ENCODE assay signal across 8 cellular contexts in genomic region chr10:7525314-7526016, GRCh38.
A peak's percentile ranks its signal among the peaks of the same experiment; 100 is the strongest.
DNase-seq lines count a peak whose midpoint lies in the region; ATAC-seq and TF ChIP-seq lines count a peak whose summit lies in the region.

No MANE protein-coding gene starts in this region.

- peaks cover 8% of the 10 kb centered on the region for H3K4me1 Mint-ChIP-seq in CD14-positive monocyte
- H3K4me1 Mint-ChIP-seq in activated CD4-positive, alpha-beta memory T cell treated with anti-CD3 and anti-CD28 coated beads for 36 hours (ENCODE audit: low read depth), result no peaks in the 10 kb centered on the region
- H3K4me1 Mint-ChIP-seq in natural killer cell, result peaks cover 5% of the 10 kb centered on the region in 2 donors

- DNase-seq in CD14-positive monocyte (ENCODE audit: low spot score) (no peak), NCI-H460 (ENCODE audit: extremely low read depth, low read depth) (peak; percentile 55), erythroblast (lab: John Stamatoyannopoulos, UW) (peak; percentile 61 to 79), natural killer cell (no peak), tibial nerve (ENCODE audit: low spot score in 2 of 2) (peak; percentile 35 to 93)
- peak; percentile 63 for DNase-seq in activated CD4-positive, alpha-beta memory T cell treated with anti-CD3 and anti-CD28 coated beads for 36 hours

- TF ChIP-seq POLR2A in erythroblast (IDR thresholded peaks at IDR 0.05; ENCODE audit: low read length) (no peak), tibial nerve (IDR thresholded peaks at IDR 0.05) (no peak)

- no peaks in the 10 kb centered on the region for H3K4me1 ChIP-seq in tibial nerve

- TF ChIP-seq EP300 in tibial nerve (IDR thresholded peaks at IDR 0.05), result no peak

- H3K27ac Mint-ChIP-seq in CD14-positive monocyte (no peak overlapping the region), natural killer cell (no peak overlapping the region)
- peak overlapping the region; percentile 5 for H3K27ac Mint-ChIP-seq in activated CD4-positive, alpha-beta memory T cell treated with anti-CD3 and anti-CD28 coated beads for 36 hours

- no peak overlapping the region for H3K27ac ChIP-seq in tibial nerve

- ATAC-seq in GM18858 (IDR thresholded peaks at IDR 0.05; ENCODE audit: unreplicated experiment) (peak; percentile 75), HG03103 (IDR thresholded peaks at IDR 0.05; ENCODE audit: low read depth, unreplicated experiment) (peak; percentile 77), natural killer cell (peak; percentile 80 to 94 (median 82))

- no peaks in the 10 kb centered on the region for H3K27me3 ChIP-seq in tibial nerve

- H3K4me3 Mint-ChIP-seq in CD14-positive monocyte, result no peak overlapping the region
- no peak overlapping the region for H3K4me3 Mint-ChIP-seq in activated CD4-positive, alpha-beta memory T cell treated with anti-CD3 and anti-CD28 coated beads for 36 hours
- no peak overlapping the region for H3K4me3 Mint-ChIP-seq in natural killer cell

- POLR2A ChIA-PET in activated CD4-positive, alpha-beta memory T cell treated with anti-CD3 and anti-CD28 coated beads for 36 hours (lab: Charles Lee), result interaction anchor here (0.7 kb wide), 1 partner anchor 162 kb away, joined by 3 read pairs; no protein-coding TSS in a partner anchor

- H3K27me3 Mint-ChIP-seq in CD14-positive monocyte (ENCODE audit: low read depth in 3 of 3) (peaks cover 8 to 22% (median 16%) of the 10 kb centered on the region in 3 donors), natural killer cell (ENCODE audit: low read depth in 2 of 2) (peaks cover 0 to 14% of the 10 kb centered on the region in 2 donors)
- no peaks in the 10 kb centered on the region for H3K27me3 Mint-ChIP-seq in activated CD4-positive, alpha-beta memory T cell treated with anti-CD3 and anti-CD28 coated beads for 36 hours

- no peaks in the 10 kb centered on the region for H3K9me3 ChIP-seq in tibial nerve

- peak; percentile 83 for TF ChIP-seq CTCF in CD14-positive monocyte (IDR thresholded peaks at IDR 0.05)
- peak; percentile 76 for TF ChIP-seq CTCF in natural killer cell (IDR thresholded peaks at IDR 0.05)
- TF ChIP-seq CTCF in tibial nerve (IDR thresholded peaks at IDR 0.05), result peak; percentile 74 to 91 (median 76)

- intact Hi-C loops in CD14-positive monocyte (cut with micrococcal nuclease), result loop anchor here in 1 of 2 donors (5.0 to 10.0 kb wide), 2 partner anchors 162 to 1779 kb away; no protein-coding TSS in a partner anchor
- intact Hi-C loops in activated CD4-positive, alpha-beta memory T cell treated with anti-CD3 and anti-CD28 coated beads for 36 hours (cut with micrococcal nuclease), result loop anchor here (1.0 to 10.0 kb wide), 6 partner anchors 99 to 1777 kb away; partner anchors contain the start of gene TAF3
- intact Hi-C loops in natural killer cell (cut with micrococcal nuclease), result loop anchor here (1.0 to 5.0 kb wide), 2 partner anchors 162 to 1777 kb away; no protein-coding TSS in a partner anchor

- H3K36me3 ChIP-seq in tibial nerve, result no peaks in the 10 kb centered on the region

- no peak overlapping the region for H3K4me3 ChIP-seq in tibial nerve

- CTCF ChIA-PET in activated CD4-positive, alpha-beta memory T cell treated with anti-CD3 and anti-CD28 coated beads for 36 hours (lab: Charles Lee), result interaction anchor here (0.6 to 4.0 kb wide), 46 partner anchors 9 to 1785 kb away, joined by 3 to 150 read pairs (median 4); partner anchors contain the start of genes ATP5F1C, KIN and TAF3

- 43% methylated on average over 16 of the region's 16 CpGs for WGBS in tibial nerve, 2 donors

- H3K9me3 Mint-ChIP-seq in CD14-positive monocyte (peaks cover 1 to 7% (median 6%) of the 10 kb centered on the region in 7 donors), natural killer cell (no peaks in the 10 kb centered on the region)
- no peaks in the 10 kb centered on the region for H3K9me3 Mint-ChIP-seq in activated CD4-positive, alpha-beta memory T cell treated with anti-CD3 and anti-CD28 coated beads for 36 hours

- H3K36me3 Mint-ChIP-seq in CD14-positive monocyte (no peaks in the 10 kb centered on the region), natural killer cell (no peaks in the 10 kb centered on the region)
- H3K36me3 Mint-ChIP-seq in activated CD4-positive, alpha-beta memory T cell treated with anti-CD3 and anti-CD28 coated beads for 36 hours, result no peaks in the 10 kb centered on the region

Comparison
In these comparisons a context has a peak if more than half of its experiments do, and no peak if none do; other contexts are left out.
1. DNase-seq: peak in NCI-H460 (single experiment), activated CD4-positive, alpha-beta memory T cell treated with anti-CD3 and anti-CD28 coated beads for 36 hours (single experiment), erythroblast (2 of 2) and tibial nerve (2 of 2); none in CD14-positive monocyte (single experiment) and natural killer cell (single experiment).
2. Peak in every context shown above with its lines, with median percentiles within 50 percentile points of each other: CTCF ChIP-seq and ATAC-seq.